ENCODE assay signal across 9 cellular contexts in the genomic region with DNA sequence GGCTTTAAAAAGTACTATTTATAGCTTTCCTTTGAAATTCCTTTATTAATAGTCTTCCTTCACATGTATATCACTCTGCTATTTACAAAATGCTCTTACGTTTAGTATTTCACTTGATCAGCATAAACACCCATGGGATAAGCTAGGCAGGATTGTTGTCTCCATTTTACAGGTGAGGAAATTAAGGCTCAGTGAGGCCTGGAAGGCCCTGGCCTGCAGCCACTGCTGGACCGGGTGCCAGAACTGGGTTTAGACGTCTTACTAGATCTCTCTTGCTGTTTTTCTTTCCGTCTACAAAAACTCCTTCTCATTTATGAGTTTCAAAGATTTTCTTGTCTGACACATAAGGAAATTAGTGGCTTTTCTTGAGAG.
DNase-seq lines count a peak whose midpoint lies in the region; ATAC-seq and TF ChIP-seq lines count a peak whose summit lies in the region.
"Had no signal": no experiment of that assay in that cellular context is flagged by ENCODE, and none has a peak within 500 bp of the region (broad histone marks: within the 10 kb centered on the region; RNA-seq: fewer than 3 reads in every experiment).

No MANE protein-coding gene starts in this region.

- H3K4me1 Mint-ChIP-seq in GM23338: peaks cover 19% of the 10 kb centered on the region
- H3K4me1 Mint-ChIP-seq in activated T-helper 17 cell treated with anti-CD3 and anti-CD28 coated beads, Interleukin-2, amount 50 U/mL, for 72 hours: peaks cover 20% of the 10 kb centered on the region
- H3K4me1 Mint-ChIP-seq in naive thymus-derived CD8-positive, alpha-beta T cell: peaks cover 3 to 61% (median 15%) of the 10 kb centered on the region in 4 donors

- POLR2A ChIA-PET in naive thymus-derived CD8-positive, alpha-beta T cell (lab: Charles Lee): no interaction called here

- H4K20me1 ChIP-seq in GM23338 (replicated peaks; ENCODE audit: insufficient read depth): no peaks in the 10 kb centered on the region

- H3K4me3 Mint-ChIP-seq in GM23338: no peak overlapping the region
- H3K4me3 Mint-ChIP-seq in activated T-helper 17 cell treated with anti-CD3 and anti-CD28 coated beads, Interleukin-2, amount 50 U/mL, for 72 hours: peak overlapping the region; percentile 48
- peak overlapping the region in 5 of 10 donors; percentile 7 to 48 (median 20) for H3K4me3 Mint-ChIP-seq in naive thymus-derived CD8-positive, alpha-beta T cell
- H3K4me3 Mint-ChIP-seq: nephron had no signal

- ATAC-seq in GM18508 (IDR thresholded peaks at IDR 0.05; ENCODE audit: insufficient read depth, unreplicated experiment): peak; percentile 12
- no peak for ATAC-seq in GM23338
- ATAC-seq in activated T-helper 17 cell treated with anti-CD3 and anti-CD28 coated beads, Interleukin-2, amount 50 U/mL, for 72 hours (replicated peaks): no peak
- ATAC-seq in naive thymus-derived CD8-positive, alpha-beta T cell: peak in 1 of 2 donors; percentile 14
- ATAC-seq in SK-N-SH treated with all-trans-retinoic acid at 6 μM for 48 hours: no peak

- H3K27me3 ChIP-seq in GM23338 (ENCODE audit: insufficient read depth): no peaks in the 10 kb centered on the region

- no peak overlapping the region for H2AFZ ChIP-seq in GM23338

- no peak for DNase-seq in GM23338 (ENCODE audit: low spot score)
- DNase-seq in naive thymus-derived CD8-positive, alpha-beta T cell: no peak
- DNase-seq in retina: no peak
- DNase-seq in GM20000 (ENCODE audit: low spot score): no peak
- no peak for DNase-seq in SHP77 (lab: John Stamatoyannopoulos, UW)

- no peak for TF ChIP-seq CTCF in GM23338 (conservative IDR thresholded peaks at IDR 0.05; ENCODE audit: low read depth in 2 of 2)
- TF ChIP-seq CTCF in GM20000 (IDR thresholded peaks at IDR 0.05; ENCODE audit: extremely low read depth, missing control alignments): no peak

- H3K4me2 ChIP-seq in GM23338: peak overlapping the region; percentile 25

- H3K79me2 ChIP-seq in GM23338 (replicated peaks; ENCODE audit: insufficient read depth): no peaks in the 10 kb centered on the region

- no peaks in the 10 kb centered on the region for H3K9me3 Mint-ChIP-seq in GM23338
- no peaks in the 10 kb centered on the region for H3K9me3 Mint-ChIP-seq in activated T-helper 17 cell treated with anti-CD3 and anti-CD28 coated beads, Interleukin-2, amount 50 U/mL, for 72 hours
- no peaks in the 10 kb centered on the region for H3K9me3 Mint-ChIP-seq in naive thymus-derived CD8-positive, alpha-beta T cell
- H3K9me3 Mint-ChIP-seq: nephron had no signal

- H3K27ac Mint-ChIP-seq in GM23338: no peak overlapping the region
- H3K27ac Mint-ChIP-seq in activated T-helper 17 cell treated with anti-CD3 and anti-CD28 coated beads, Interleukin-2, amount 50 U/mL, for 72 hours: peak overlapping the region; percentile 74
- H3K27ac Mint-ChIP-seq in naive thymus-derived CD8-positive, alpha-beta T cell: peak overlapping the region in 9 of 10 donors; percentile 2 to 86 (median 36)

- H3F3A ChIP-seq in GM23338 (replicated peaks; ENCODE audit: low read depth): no peaks in the 10 kb centered on the region

- H3K36me3 Mint-ChIP-seq in GM23338 (ENCODE audit: low read depth): no peaks in the 10 kb centered on the region
- no peaks in the 10 kb centered on the region for H3K36me3 Mint-ChIP-seq in activated T-helper 17 cell treated with anti-CD3 and anti-CD28 coated beads, Interleukin-2, amount 50 U/mL, for 72 hours (ENCODE audit: low read depth)
- peaks cover 0 to 2% (median 0%) of the 10 kb centered on the region in 3 donors for H3K36me3 Mint-ChIP-seq in naive thymus-derived CD8-positive, alpha-beta T cell

- H3K4me1 ChIP-seq in GM23338 (ENCODE audit: insufficient read depth): peaks cover 16% of the 10 kb centered on the region

- H3K27me3 Mint-ChIP-seq in GM23338 (ENCODE audit: insufficient read depth, low read depth, poor library complexity): peaks cover 2% of the 10 kb centered on the region
- no peaks in the 10 kb centered on the region for H3K27me3 Mint-ChIP-seq in activated T-helper 17 cell treated with anti-CD3 and anti-CD28 coated beads, Interleukin-2, amount 50 U/mL, for 72 hours
- no peaks in the 10 kb centered on the region for H3K27me3 Mint-ChIP-seq in naive thymus-derived CD8-positive, alpha-beta T cell

- no peaks in the 10 kb centered on the region for H3K36me3 ChIP-seq in GM23338 (ENCODE audit: insufficient read depth)

- no peaks in the 10 kb centered on the region for H3K9me2 ChIP-seq in GM23338 (ENCODE audit: insufficient read depth)

- no peak overlapping the region for H3K4me3 ChIP-seq in GM23338

- no peak overlapping the region for H3K27ac ChIP-seq in GM23338 (ENCODE audit: low read depth)

TF ChIP-seq in GM23338, 12 proteins besides CTCF, POLR2A, EP300 and RAD21 (continues in another document):
- TF ChIP-seq EZH2phosphoT487 (IDR thresholded peaks at IDR 0.05; ENCODE audit: unreplicated experiment) (no peak), JUNB (IDR thresholded peaks at IDR 0.05; ENCODE audit: unreplicated experiment) (no peak), EZH2 (IDR thresholded peaks at IDR 0.05; ENCODE audit: low read depth, unreplicated experiment) (no peak), ZNF331 (CRISPR knock-in tag; IDR thresholded peaks at IDR 0.05; ENCODE audit: low read depth) (no peak), ZNF114 (CRISPR knock-in tag; IDR thresholded peaks at IDR 0.05) (no peak)
- TF ChIP-seq, protein P1, sequence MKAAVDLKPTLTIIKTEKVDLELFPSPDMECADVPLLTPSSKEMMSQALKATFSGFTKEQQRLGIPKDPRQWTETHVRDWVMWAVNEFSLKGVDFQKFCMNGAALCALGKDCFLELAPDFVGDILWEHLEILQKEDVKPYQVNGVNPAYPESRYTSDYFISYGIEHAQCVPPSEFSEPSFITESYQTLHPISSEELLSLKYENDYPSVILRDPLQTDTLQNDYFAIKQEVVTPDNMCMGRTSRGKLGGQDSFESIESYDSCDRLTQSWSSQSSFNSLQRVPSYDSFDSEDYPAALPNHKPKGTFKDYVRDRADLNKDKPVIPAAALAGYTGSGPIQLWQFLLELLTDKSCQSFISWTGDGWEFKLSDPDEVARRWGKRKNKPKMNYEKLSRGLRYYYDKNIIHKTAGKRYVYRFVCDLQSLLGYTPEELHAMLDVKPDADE (IDR thresholded peaks at IDR 0.05): no peak

TF ChIP-seq in SK-N-SH treated with all-trans-retinoic acid at 6 μM for 48 hours, 23 proteins besides CTCF, POLR2A, EP300 and RAD21:
- no peak for TF ChIP-seq ESRRG (CRISPR knock-in tag; IDR thresholded peaks at IDR 0.05)
- no peak for TF ChIP-seq PPARA (CRISPR knock-in tag; IDR thresholded peaks at IDR 0.05; ENCODE audit: borderline replicate concordance)
- TF ChIP-seq TOX (CRISPR knock-in tag; IDR thresholded peaks at IDR 0.05; ENCODE audit: borderline replicate concordance): no peak
- no peak for TF ChIP-seq SNAI2 (CRISPR knock-in tag; IDR thresholded peaks at IDR 0.05)
- TF ChIP-seq OSR1 (CRISPR knock-in tag; IDR thresholded peaks at IDR 0.05): no peak
- no peak for TF ChIP-seq BACH2 (CRISPR knock-in tag; IDR thresholded peaks at IDR 0.05; ENCODE audit: borderline replicate concordance)
- TF ChIP-seq, protein P2, sequence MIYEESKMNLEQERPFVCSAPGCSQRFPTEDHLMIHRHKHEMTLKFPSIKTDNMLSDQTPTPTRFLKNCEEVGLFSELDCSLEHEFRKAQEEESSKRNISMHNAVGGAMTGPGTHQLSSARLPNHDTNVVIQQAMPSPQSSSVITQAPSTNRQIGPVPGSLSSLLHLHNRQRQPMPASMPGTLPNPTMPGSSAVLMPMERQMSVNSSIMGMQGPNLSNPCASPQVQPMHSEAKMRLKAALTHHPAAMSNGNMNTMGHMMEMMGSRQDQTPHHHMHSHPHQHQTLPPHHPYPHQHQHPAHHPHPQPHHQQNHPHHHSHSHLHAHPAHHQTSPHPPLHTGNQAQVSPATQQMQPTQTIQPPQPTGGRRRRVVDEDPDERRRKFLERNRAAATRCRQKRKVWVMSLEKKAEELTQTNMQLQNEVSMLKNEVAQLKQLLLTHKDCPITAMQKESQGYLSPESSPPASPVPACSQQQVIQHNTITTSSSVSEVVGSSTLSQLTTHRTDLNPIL (CRISPR knock-in tag; IDR thresholded peaks at IDR 0.05; ENCODE audit: low read depth): no peak
- no peak for TF ChIP-seq GLIS3 (CRISPR knock-in tag; IDR thresholded peaks at IDR 0.05)
- TF ChIP-seq ZC3H10 (CRISPR knock-in tag; IDR thresholded peaks at IDR 0.05): no peak
- TF ChIP-seq ARNTL (CRISPR knock-in tag; IDR thresholded peaks at IDR 0.05; ENCODE audit: borderline replicate concordance, low read depth): no peak
- no peak for TF ChIP-seq ZNF70 (CRISPR knock-in tag; IDR thresholded peaks at IDR 0.05)
